In genomic region chr2:127049927-127050802, GRCh38 we compare ENCODE assay signal across 8 cellular contexts. TPM values are rescaled to one million over a fixed set of nuclear protein-coding genes. Genes with fewer than 3 reads are reported as not detected.
DNase-seq lines count a peak whose midpoint lies in the region; ATAC-seq and TF ChIP-seq lines count a peak whose summit lies in the region.

No MANE protein-coding gene starts in this region.

- intact Hi-C loops in right lobe of liver (cut with DNase I), result no loop called here

- H3K9me3 ChIP-seq in right lobe of liver, result no peaks in the 10 kb centered on the region

- H3K27ac Mint-ChIP-seq in activated CD4-positive, alpha-beta T cell treated with anti-CD3 and anti-CD28 coated beads, Interleukin-2, amount 10 ng/mL, durations not matched to agents 7 days and 5 days, result peak overlapping the region; percentile 57

- H3K4me3 Mint-ChIP-seq in activated CD4-positive, alpha-beta T cell treated with anti-CD3 and anti-CD28 coated beads, Interleukin-2, amount 10 ng/mL, durations not matched to agents 7 days and 5 days, result no peak overlapping the region

- H3K4me3 ChIP-seq in choroid plexus epithelial cell (ENCODE audit: low read depth, low read length) (no peak overlapping the region), right lobe of liver (no peak overlapping the region)

- ATAC-seq in HG02763 (IDR thresholded peaks at IDR 0.05; ENCODE audit: unreplicated experiment), result peak; percentile 56
- peak; percentile 64 to 73 (median 68) for ATAC-seq in right lobe of liver

- H3K4me1 ChIP-seq in right lobe of liver, result peaks cover 0 to 15% (median 6%) of the 10 kb centered on the region in 4 donors

- CTCF ChIA-PET in activated CD4-positive, alpha-beta T cell treated with anti-CD3 and anti-CD28 coated beads, Interleukin-2, amount 10 ng/mL, durations not matched to agents 7 days and 5 days (lab: Charles Lee), result interaction anchor here (0.6 to 1.4 kb wide), 3 partner anchors 10 to 18 kb away, joined by 3 to 6 read pairs (median 4); no protein-coding TSS in a partner anchor

- no peak overlapping the region for H3K27ac ChIP-seq in right lobe of liver

- WGBS in right lobe of liver (ENCODE audit: insufficient coverage, low coverage, low lambda C conversion rate, missing lambda C conversion rate), result 11% methylated on average over 11 of the region's 33 CpGs

- POLR2A ChIA-PET in activated CD4-positive, alpha-beta T cell treated with anti-CD3 and anti-CD28 coated beads, Interleukin-2, amount 10 ng/mL, durations not matched to agents 7 days and 5 days (lab: Charles Lee), result no interaction called here

- TF ChIP-seq CTCF in choroid plexus epithelial cell (conservative IDR thresholded peaks at IDR 0.05; ENCODE audit: low read depth, low read length) (peak; percentile 78), right lobe of liver (IDR thresholded peaks at IDR 0.05) (peak; percentile 87 to 96 (median 94))

- TF ChIP-seq POLR2A in right lobe of liver (IDR thresholded peaks at IDR 0.05), result no peak

- no peaks in the 10 kb centered on the region for H3K27me3 ChIP-seq in right lobe of liver

- H3K4me1 Mint-ChIP-seq in activated CD4-positive, alpha-beta T cell treated with anti-CD3 and anti-CD28 coated beads, Interleukin-2, amount 10 ng/mL, durations not matched to agents 7 days and 5 days, result peaks cover 7% of the 10 kb centered on the region

- H3K36me3 ChIP-seq in right lobe of liver, result no peaks in the 10 kb centered on the region

- peaks cover 18% of the 10 kb centered on the region for H3K36me3 Mint-ChIP-seq in activated CD4-positive, alpha-beta T cell treated with anti-CD3 and anti-CD28 coated beads, Interleukin-2, amount 10 ng/mL, durations not matched to agents 7 days and 5 days (ENCODE audit: low read depth)

- DNase-seq in DMS79 treated with DMSO at 0.1 percent for 48 hours (lab: John Stamatoyannopoulos, UW) (peak; percentile 21), DMS79 (lab: John Stamatoyannopoulos, UW) (no peak), NCI-H2171 treated with DMSO at 0.1 percent for 48 hours (lab: John Stamatoyannopoulos, UW) (peak; percentile 60), choroid plexus epithelial cell (ENCODE audit: low read depth) (peak; percentile 61), right lobe of liver (peak; percentile 61 to 67 (median 67))
- peak; percentile 60 for DNase-seq in activated CD4-positive, alpha-beta T cell treated with anti-CD3 and anti-CD28 coated beads, Interleukin-2, amount 10 ng/mL, durations not matched to agents 7 days and 5 days
- peak; percentile 67 for DNase-seq in stimulated activated CD8-positive, alpha-beta memory T cell treated with anti-CD3 and anti-CD28 coated beads, Interleukin-15, amount 100 ng/mL, for 24 hours (ENCODE audit: low read depth)

- H3K9me3 Mint-ChIP-seq in activated CD4-positive, alpha-beta T cell treated with anti-CD3 and anti-CD28 coated beads, Interleukin-2, amount 10 ng/mL, durations not matched to agents 7 days and 5 days, result no peaks in the 10 kb centered on the region

- no peaks in the 10 kb centered on the region for H3K27me3 Mint-ChIP-seq in activated CD4-positive, alpha-beta T cell treated with anti-CD3 and anti-CD28 coated beads, Interleukin-2, amount 10 ng/mL, durations not matched to agents 7 days and 5 days

RNA-seq across cellular contexts. Expression of gene BIN1, which starts 56.8 kb away (rescaled TPM):
- total RNA-seq in activated CD4-positive, alpha-beta T cell treated with anti-CD3 and anti-CD28 coated beads, Interleukin-2, amount 10 ng/mL, durations not matched to agents 7 days and 5 days, result 100 to 1,000 TPM; 140 to 148 TPM
- total RNA-seq in right lobe of liver, result 10 to 100 TPM; 20.4 to 30.8 (median 26.3) TPM

Comparison
In these comparisons a context has a peak if more than half of its experiments do, and no peak if none do; other contexts are left out.
1. RNA of gene BIN1, which starts 56.8 kb away (total RNA-seq): 140 to 148 TPM in activated CD4-positive, alpha-beta T cell treated with anti-CD3 and anti-CD28 coated beads, Interleukin-2, amount 10 ng/mL, durations not matched to agents 7 days and 5 days; 20.4 to 30.8 TPM in right lobe of liver; every median in the first group is over 4 times any median in the second.